Comparison of ENCODE assay signal across 10 cellular contexts in genomic region chr22:23773247-23774113, GRCh38. TPM values are rescaled to one million over a fixed set of nuclear protein-coding genes. Genes with fewer than 3 reads are reported as not detected.
DNase-seq lines count a peak whose midpoint lies in the region; ATAC-seq and TF ChIP-seq lines count a peak whose summit lies in the region.
"Had no signal": no experiment of that assay in that cellular context is flagged by ENCODE, and none has a peak within 500 bp of the region (broad histone marks: within the 10 kb centered on the region; RNA-seq: fewer than 3 reads in every experiment).

No MANE protein-coding gene starts in this region.

- H3K27me3 ChIP-seq in lower lobe of right lung (ENCODE audit: low read depth): no peaks in the 10 kb centered on the region

- H3K9me3 ChIP-seq in lower lobe of right lung: no peaks in the 10 kb centered on the region

- intact Hi-C loops in lower lobe of right lung (cut with DNase I): no loop called here

- peaks cover 43% of the 10 kb centered on the region for H3K4me1 ChIP-seq in lower lobe of right lung
- H3K4me1 ChIP-seq in urinary bladder (ENCODE audit: insufficient read depth): no peaks in the 10 kb centered on the region

- TF ChIP-seq CTCF in brain (conservative IDR thresholded peaks at IDR 0.05) (no peak), lower lobe of right lung (IDR thresholded peaks at IDR 0.05) (no peak)

- no peak overlapping the region for H3K27ac Mint-ChIP-seq in activated naive CD4-positive, alpha-beta T cell treated with anti-CD3 and anti-CD28 coated beads, Interleukin-2, amount 10 ng/mL, durations not matched to agents 7 days and 5 days
- no peak overlapping the region for H3K27ac Mint-ChIP-seq in activated naive CD4-positive, alpha-beta T cell treated with anti-CD3 and anti-CD28 coated beads, Interleukin-2, amount 50 U/mL, for 72 hours
- H3K27ac Mint-ChIP-seq in brain: peak overlapping the region in 4 of 5 experiments; percentile 8 to 69 (median 12)

- 34% methylated on average over 18 of the region's 18 CpGs for WGBS in urinary bladder

- H3K27ac ChIP-seq in lower lobe of right lung (no peak overlapping the region), urinary bladder (ENCODE audit: low read depth) (no peak overlapping the region)

- peak overlapping the region; percentile 8 for H3K4me3 Mint-ChIP-seq in activated naive CD4-positive, alpha-beta T cell treated with anti-CD3 and anti-CD28 coated beads, Interleukin-2, amount 10 ng/mL, durations not matched to agents 7 days and 5 days
- H3K4me3 Mint-ChIP-seq in brain: peak overlapping the region; percentile 53 to 73 (median 71)

- no peak for DNase-seq in activated naive CD4-positive, alpha-beta T cell treated with anti-CD3 and anti-CD28 coated beads, Interleukin-2, amount 10 ng/mL, durations not matched to agents 7 days and 5 days
- DNase-seq in activated naive CD4-positive, alpha-beta T cell treated with anti-CD3 and anti-CD28 coated beads, Interleukin-2, amount 50 U/mL, for 72 hours (ENCODE audit: low spot score in 2 of 2): no peak
- no peak for DNase-seq in lower lobe of right lung
- no peak for DNase-seq in stimulated activated CD4-positive, alpha-beta T cell treated with anti-CD3 and anti-CD28 coated beads, Interleukin-15, amount 100 ng/mL, for 24 hours
- DNase-seq in NK-92 treated with Interleukin-12 subunit alpha and Interleukin-12 subunit beta, amount 100 ng/mL, for 24 hours (lab: John Stamatoyannopoulos, UW): no peak

- peaks cover 24% of the 10 kb centered on the region for H3K4me1 Mint-ChIP-seq in activated naive CD4-positive, alpha-beta T cell treated with anti-CD3 and anti-CD28 coated beads, Interleukin-2, amount 10 ng/mL, durations not matched to agents 7 days and 5 days
- H3K4me1 Mint-ChIP-seq in brain: peaks cover 43% of the 10 kb centered on the region

- peak overlapping the region; percentile 55 for H3K4me3 ChIP-seq in lower lobe of right lung
- H3K4me3 ChIP-seq in urinary bladder (ENCODE audit: low read depth, low read length): peak overlapping the region; percentile 47

- no peaks in the 10 kb centered on the region for H3K9me3 Mint-ChIP-seq in activated naive CD4-positive, alpha-beta T cell treated with anti-CD3 and anti-CD28 coated beads, Interleukin-2, amount 10 ng/mL, durations not matched to agents 7 days and 5 days
- no peaks in the 10 kb centered on the region for H3K9me3 Mint-ChIP-seq in activated naive CD4-positive, alpha-beta T cell treated with anti-CD3 and anti-CD28 coated beads, Interleukin-2, amount 50 U/mL, for 72 hours
- no peaks in the 10 kb centered on the region for H3K9me3 Mint-ChIP-seq in brain

- no peaks in the 10 kb centered on the region for H3K36me3 Mint-ChIP-seq in activated naive CD4-positive, alpha-beta T cell treated with anti-CD3 and anti-CD28 coated beads, Interleukin-2, amount 10 ng/mL, durations not matched to agents 7 days and 5 days
- no peaks in the 10 kb centered on the region for H3K36me3 Mint-ChIP-seq in activated naive CD4-positive, alpha-beta T cell treated with anti-CD3 and anti-CD28 coated beads, Interleukin-2, amount 50 U/mL, for 72 hours
- no peaks in the 10 kb centered on the region for H3K36me3 Mint-ChIP-seq in brain

- CTCF ChIA-PET in activated naive CD4-positive, alpha-beta T cell treated with anti-CD3 and anti-CD28 coated beads, Interleukin-2, amount 10 ng/mL, durations not matched to agents 7 days and 5 days (lab: Charles Lee): interaction anchor here (2.0 kb wide), 1 partner anchor 76 kb away, joined by 6 read pairs; no protein-coding TSS in a partner anchor

- peaks cover 43% of the 10 kb centered on the region for H3K27me3 Mint-ChIP-seq in activated naive CD4-positive, alpha-beta T cell treated with anti-CD3 and anti-CD28 coated beads, Interleukin-2, amount 10 ng/mL, durations not matched to agents 7 days and 5 days
- H3K27me3 Mint-ChIP-seq in brain: peaks cover 13% of the 10 kb centered on the region

- no peaks in the 10 kb centered on the region for H3K36me3 ChIP-seq in lower lobe of right lung
- no peaks in the 10 kb centered on the region for H3K36me3 ChIP-seq in urinary bladder (ENCODE audit: insufficient read depth)

- ATAC-seq in activated naive CD4-positive, alpha-beta T cell treated with anti-CD3 and anti-CD28 coated beads, Interleukin-2, amount 50 U/mL, for 72 hours: no peak
- ATAC-seq in lower lobe of right lung: no peak
- no peak for ATAC-seq in GM18868 (IDR thresholded peaks at IDR 0.05; ENCODE audit: unreplicated experiment)

RNA-seq across cellular contexts. Expression of gene MMP11, which starts 0.8 kb away (rescaled TPM):
- under 1 TPM; 0.23 to 0.32 TPM for total RNA-seq in activated naive CD4-positive, alpha-beta T cell treated with anti-CD3 and anti-CD28 coated beads, Interleukin-2, amount 50 U/mL, for 72 hours
- polyA plus RNA-seq in brain (ENCODE audit: insufficient read depth, low read depth, low replicate concordance): 8.4 TPM
- total RNA-seq in lower lobe of right lung: 1.9 TPM
- 7.3 TPM for total RNA-seq in urinary bladder
- polyA plus RNA-seq in urinary bladder: 5.6 TPM

RNA-seq across cellular contexts. Expression of gene CHCHD10, which starts 5.7 kb away (rescaled TPM):
- 100 to 1,000 TPM; 105 to 118 TPM for total RNA-seq in activated naive CD4-positive, alpha-beta T cell treated with anti-CD3 and anti-CD28 coated beads, Interleukin-2, amount 50 U/mL, for 72 hours
- polyA plus RNA-seq in brain (ENCODE audit: insufficient read depth, low read depth, low replicate concordance) (332 TPM), urinary bladder (69.8 TPM)
- total RNA-seq in lower lobe of right lung (114 TPM), urinary bladder (3.6 TPM)

RNA-seq across cellular contexts. Expression of gene C22orf15, which starts 10.7 kb away (rescaled TPM):
- 1 to 10 TPM in 1 of 2 donors, not detected in 1; 1.8 TPM for total RNA-seq in activated naive CD4-positive, alpha-beta T cell treated with anti-CD3 and anti-CD28 coated beads, Interleukin-2, amount 50 U/mL, for 72 hours
- not detected for polyA plus RNA-seq in brain (ENCODE audit: insufficient read depth, low read depth, low replicate concordance)
- 5.9 TPM for total RNA-seq in lower lobe of right lung
- total RNA-seq in urinary bladder: 0.63 TPM
- polyA plus RNA-seq in urinary bladder: 0.82 TPM
- total RNA-seq: RPMI7951 had no signal

RNA-seq across cellular contexts. Expression of gene SMARCB1, which starts 13.3 kb away (rescaled TPM):
- total RNA-seq in activated naive CD4-positive, alpha-beta T cell treated with anti-CD3 and anti-CD28 coated beads, Interleukin-2, amount 50 U/mL, for 72 hours: 10 to 100 TPM; 51.9 to 72.7 TPM
- polyA plus RNA-seq in brain (ENCODE audit: insufficient read depth, low read depth, low replicate concordance): 231 TPM
- 61.3 TPM for total RNA-seq in lower lobe of right lung
- total RNA-seq in urinary bladder: 16.7 TPM
- polyA plus RNA-seq in urinary bladder: 47.9 TPM

RNA-seq across cellular contexts. Expression of gene VPREB3, which starts 19.3 kb away (rescaled TPM):
- total RNA-seq in activated naive CD4-positive, alpha-beta T cell treated with anti-CD3 and anti-CD28 coated beads, Interleukin-2, amount 50 U/mL, for 72 hours: under 1 TPM; 0.52 to 0.60 TPM
- 2.7 TPM for polyA plus RNA-seq in brain (ENCODE audit: insufficient read depth, low read depth, low replicate concordance)
- total RNA-seq in lower lobe of right lung: not detected
- total RNA-seq in urinary bladder: not detected
- polyA plus RNA-seq in urinary bladder: not detected
- total RNA-seq: pulmonary artery endothelial cell, RPMI7951 had no signal

Comparison
In these comparisons a context has a peak if more than half of its experiments do, and no peak if none do; other contexts are left out.
1. H3K27ac Mint-ChIP-seq: peak in brain (4 of 5); none in activated naive CD4-positive, alpha-beta T cell treated with anti-CD3 and anti-CD28 coated beads, Interleukin-2, amount 10 ng/mL, durations not matched to agents 7 days and 5 days (single experiment) and activated naive CD4-positive, alpha-beta T cell treated with anti-CD3 and anti-CD28 coated beads, Interleukin-2, amount 50 U/mL, for 72 hours (0 of 2).
2. RNA of gene CHCHD10, which starts 5.7 kb away (total RNA-seq): 105 to 118 TPM in activated naive CD4-positive, alpha-beta T cell treated with anti-CD3 and anti-CD28 coated beads, Interleukin-2, amount 50 U/mL, for 72 hours and 114 TPM in lower lobe of right lung (single experiment); 3.6 TPM in urinary bladder (single experiment); every median in the first group is over 10 times any median in the second.